18 cellular contexts compared by ENCODE assay signal in the genomic region with DNA sequence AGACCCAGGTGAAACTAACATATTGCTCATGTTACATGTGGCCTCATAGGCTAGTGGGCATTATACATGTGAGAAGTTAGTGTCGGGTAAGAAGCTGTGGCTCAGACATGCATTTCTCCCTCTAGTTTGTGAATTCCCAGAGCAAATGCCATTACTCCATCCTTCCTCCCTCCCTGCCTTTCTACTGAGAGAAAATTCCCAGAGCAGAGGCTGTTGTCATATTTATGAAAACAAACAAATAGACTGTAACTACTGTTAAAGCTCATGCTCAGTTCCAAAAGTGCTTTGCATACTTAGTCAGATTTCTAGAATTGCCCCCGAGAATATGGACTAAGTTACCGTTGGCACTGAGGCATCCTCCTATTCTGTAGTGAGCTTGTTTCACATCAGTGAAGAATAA.
"Had no signal": no experiment of that assay in that cellular context is flagged by ENCODE, and none has a peak within 500 bp of the region (broad histone marks: within the 10 kb centered on the region; RNA-seq: fewer than 3 reads in every experiment).

No MANE protein-coding gene starts in this region.

- H3K9me3 Mint-ChIP-seq: activated T-cell treated with anti-CD3 and anti-CD28 coated beads, Interleukin-2, amount 50 U/mL, for 24 hours had no signal

- FAIRE-seq: bronchial epithelial cell, endometrium, frontal cortex, islet of Langerhans had no signal

- H3K27me3 ChIP-seq: heart left ventricle, thyroid gland, vagina had no signal

- H3K9ac ChIP-seq: parathyroid adenoma had no signal

- H3K27me3 Mint-ChIP-seq: activated CD8-positive, alpha-beta memory T cell treated with anti-CD3 and anti-CD28 coated beads, Interleukin-2, amount 10 ng/mL, durations not matched to agents 7 days and 5 days; activated naive CD8-positive, alpha-beta T cell; activated T-cell treated with anti-CD3 and anti-CD28 coated beads, Interleukin-2, amount 50 U/mL, for 24 hours had no signal

- H3K9me3 ChIP-seq: heart left ventricle, left ventricle myocardium inferior, thyroid gland, vagina had no signal

- H3K27ac ChIP-seq: heart left ventricle, left ventricle myocardium inferior, parathyroid adenoma, thyroid gland, vagina had no signal

- H3K4me3 ChIP-seq: heart left ventricle, left ventricle myocardium inferior, thyroid gland, vagina had no signal

- H3K36me3 ChIP-seq: heart left ventricle, left ventricle myocardium inferior, thyroid gland, vagina had no signal

- H2AFZ ChIP-seq: parathyroid adenoma had no signal

- H3K27ac Mint-ChIP-seq: activated CD8-positive, alpha-beta memory T cell treated with anti-CD3 and anti-CD28 coated beads, Interleukin-2, amount 10 ng/mL, durations not matched to agents 7 days and 5 days; activated naive CD8-positive, alpha-beta T cell; activated T-cell treated with anti-CD3 and anti-CD28 coated beads, Interleukin-2, amount 50 U/mL, for 24 hours had no signal

- DNase-seq: activated CD4-positive, alpha-beta T cell treated with anti-CD3 and anti-CD28 coated beads, Interleukin-2, amount 50 U/mL, for 48 hours; activated CD4-positive, CD25-positive, alpha-beta regulatory T cell treated with anti-CD3 and anti-CD28 coated beads, Interleukin-2, amount 50 U/mL, for 72 hours; activated CD8-positive, alpha-beta memory T cell treated with anti-CD3 and anti-CD28 coated beads, Interleukin-2, amount 10 ng/mL, durations not matched to agents 7 days and 5 days; activated effector memory CD4-positive, alpha-beta T cell treated with Interleukin-2 at 50 U/mL for 16 hours; activated T-cell treated with anti-CD3 and anti-CD28 coated beads, Interleukin-2, amount 50 U/mL, for 24 hours; anterior cingulate cortex; heart left ventricle; left ventricle myocardium inferior; T-helper 2 cell; thyroid gland had no signal

- ATAC-seq: activated CD8-positive, alpha-beta memory T cell treated with anti-CD3 and anti-CD28 coated beads, Interleukin-2, amount 10 ng/mL, durations not matched to agents 7 days and 5 days; esophagus mucosa; heart left ventricle had no signal

- H3K4me3 Mint-ChIP-seq: activated CD8-positive, alpha-beta memory T cell treated with anti-CD3 and anti-CD28 coated beads, Interleukin-2, amount 10 ng/mL, durations not matched to agents 7 days and 5 days; activated naive CD8-positive, alpha-beta T cell; activated T-cell treated with anti-CD3 and anti-CD28 coated beads, Interleukin-2, amount 50 U/mL, for 24 hours had no signal
